3 cellular contexts compared by ENCODE assay signal in genomic region chr1:36897813-36898212, GRCh38.
DNase-seq lines count a peak whose midpoint lies in the region; ATAC-seq, FAIRE-seq and TF ChIP-seq lines count a peak whose summit lies in the region.
"Not testable (repeated sequence)": the region's sequence is repeated elsewhere in the genome, so short reads cannot be mapped to it uniquely, and the experiment has no call there.

No MANE protein-coding gene starts in this region.

- H3K36me3 ChIP-seq in HEK293 (ENCODE audit: control insufficient read depth in 2 of 2, insufficient read depth in 1 of 2, low read length in 2 of 2); esophagus muscularis mucosa; HepG2 (replicated peaks in 1 of 2; ENCODE audit: control insufficient read depth in 1 of 2, insufficient read depth in 2 of 2, low read length in 2 of 2): not testable (repeated sequence)

- CTCF ChIA-PET in HEK293 (lab: Yijun Ruan, JAX): interaction anchor here (0.7 kb wide), 1 partner anchor 297 kb away, joined by 3 read pairs; no protein-coding TSS in a partner anchor
- CTCF ChIA-PET in HepG2 (lab: Yijun Ruan, JAX; ENCODE audit: low intra/inter-chr PET ratio, low total read pairs): not testable (repeated sequence)

- H4K20me1 ChIP-seq in HepG2 (ENCODE audit: insufficient read depth, low read length): not testable (repeated sequence)

- not testable (repeated sequence) for H2AFZ ChIP-seq in HepG2 (ENCODE audit: low read length)

- H3K27ac ChIP-seq in HEK293 (ENCODE audit: extremely low read depth, low read depth, low read length); esophagus muscularis mucosa (replicated peaks in 1 of 4); HepG2 (ENCODE audit: extremely low read length, insufficient read depth, low read length): not testable (repeated sequence)

- H3K4me1 ChIP-seq in HEK293 (ENCODE audit: control insufficient read depth, insufficient read depth, low read length); esophagus muscularis mucosa; HepG2 (ENCODE audit: insufficient read depth, low read length): not testable (repeated sequence)

- not testable (repeated sequence) for H3K4me2 ChIP-seq in HepG2 (ENCODE audit: low read depth, low read length)

- TF ChIP-seq CTCF in HEK293 (tag by site-specific recombination; IDR thresholded peaks at IDR 0.05); esophagus muscularis mucosa (IDR thresholded peaks at IDR 0.05); HepG2 (CRISPR knock-in tag; IDR thresholded peaks at IDR 0.05): not testable (repeated sequence)

- not testable (repeated sequence) for TF ChIP-seq POLR2A in esophagus muscularis mucosa (IDR thresholded peaks at IDR 0.05; ENCODE audit: low read depth); HepG2 (IDR thresholded peaks at IDR 0.05; ENCODE audit: insufficient read depth in 1 of 2, low read depth in 2 of 2, low read length in 2 of 2)

- not testable (repeated sequence) for BruUV-seq in HepG2 (replicated peaks; lab: Mats Ljungman, UMichigan)

- H3K4me3 ChIP-seq in HEK293 (ENCODE audit: low read depth, low read length); esophagus muscularis mucosa; HepG2 (replicated peaks in 1 of 3; ENCODE audit: insufficient read depth in 1 of 3, low read depth in 2 of 3, low read length in 3 of 3): not testable (repeated sequence)

- H3K9me3 ChIP-seq in HEK293 (ENCODE audit: control insufficient read depth, insufficient read depth, low read depth, low read length); HepG2 (ENCODE audit: low read length): not testable (repeated sequence)
- peaks cover 0 to 24% (median 21%) of the 10 kb centered on the region in 4 donors for H3K9me3 ChIP-seq in esophagus muscularis mucosa

- intact Hi-C loops in esophagus muscularis mucosa (cut with DNase I); HepG2 (cut with micrococcal nuclease; ENCODE audit: unreplicated experiment): not testable (repeated sequence)

- DNase-seq in esophagus muscularis mucosa (ENCODE audit: extremely low spot score): peak; percentile 29
- not testable (repeated sequence) for DNase-seq in HepG2 (ENCODE audit: low spot score)

- TF ChIP-seq EP300 in esophagus muscularis mucosa (IDR thresholded peaks at IDR 0.05); HepG2 (IDR thresholded peaks at IDR 0.05; ENCODE audit: low read depth in 2 of 2, low read length in 2 of 2); HepG2 (CRISPR knock-in tag; IDR thresholded peaks at IDR 0.05; ENCODE audit: borderline replicate concordance): not testable (repeated sequence)

- TF ChIP-seq RAD21 in HepG2 (CRISPR knock-in tag; IDR thresholded peaks at IDR 0.05): not testable (repeated sequence)

- POLR2A ChIA-PET in HEK293 (lab: Yijun Ruan, JAX); HepG2 (lab: Yijun Ruan, JAX): not testable (repeated sequence)

- in situ Hi-C loops in HepG2 (cut with HindIII; ENCODE audit: extremely low pct_ligation_motif_present, low pct_unique_long_range_greater_than_20kb): not testable (repeated sequence)

- not testable (repeated sequence) for FAIRE-seq in HepG2 (lab: Jason Lieb, UNC)

- H3K27me3 ChIP-seq in esophagus muscularis mucosa; HepG2 (ENCODE audit: control insufficient read depth in 1 of 2, insufficient read depth in 2 of 2, low read length in 2 of 2): not testable (repeated sequence)

- not testable (repeated sequence) for H3K79me2 ChIP-seq in HepG2 (ENCODE audit: insufficient read depth, low read length)

- not testable (repeated sequence) for H3K9ac ChIP-seq in HepG2 (ENCODE audit: insufficient read depth, low read depth, low read length)

- not testable (repeated sequence) for ATAC-seq in HepG2

TF ChIP-seq in HEK293, 187 proteins besides CTCF, POLR2A, EP300 and RAD21:
- peak; percentile 55; the same call in 1 of the 2 replicates for TF ChIP-seq ATF2 (tag by site-specific recombination; IDR thresholded peaks at IDR 0.05; ENCODE audit: low read depth)
TF ChIP-seq in HEK293: peak in this region for 1; not testable (repeated sequence) for 186.

TF ChIP-seq in HepG2, 621 proteins besides CTCF, POLR2A, EP300 and RAD21:
- TF ChIP-seq ATF7 (IDR thresholded peaks at IDR 0.05): peak; percentile 67
- TF ChIP-seq ATF7 (CRISPR knock-in tag; IDR thresholded peaks at IDR 0.05): not testable (repeated sequence)
